Comparison of ENCODE assay signal across 26 cellular contexts in genomic region chr3:143090966-143091365, GRCh38.
"Had no signal": no experiment of that assay in that cellular context is flagged by ENCODE, and none has a peak within 500 bp of the region (broad histone marks: within the 10 kb centered on the region; RNA-seq: fewer than 3 reads in every experiment).

No MANE protein-coding gene starts in this region.

- H3K4me1 Mint-ChIP-seq: activated B cell treated with CpG ODN at 0.5 μM for 24 hours; activated naive CD4-positive, alpha-beta T cell treated with anti-CD3 and anti-CD28 coated beads, Interleukin-2, amount 10 ng/mL, durations not matched to agents 7 days and 5 days; activated naive CD8-positive, alpha-beta T cell treated with anti-CD3 and anti-CD28 coated beads, Interleukin-2, amount 10 ng/mL, durations not matched to agents 7 days and 5 days; naive B cell had no signal

- H3K27ac ChIP-seq: ascending aorta, coronary artery, dorsolateral prefrontal cortex, gastrocnemius medialis, hepatocyte, pancreas, prostate gland, suprapubic skin, tibial nerve had no signal

- H3K4me3 ChIP-seq: ascending aorta, coronary artery, dorsolateral prefrontal cortex, gastrocnemius medialis, hepatocyte, pancreas, prostate gland, suprapubic skin, tibial nerve had no signal

- H3K27me3 Mint-ChIP-seq: activated B cell treated with CpG ODN at 0.5 μM for 24 hours; activated CD4-positive, alpha-beta T cell treated with anti-CD3 and anti-CD28 coated beads for 36 hours; activated naive CD4-positive, alpha-beta T cell treated with anti-CD3 and anti-CD28 coated beads, Interleukin-2, amount 10 ng/mL, durations not matched to agents 7 days and 5 days; activated naive CD8-positive, alpha-beta T cell treated with anti-CD3 and anti-CD28 coated beads, Interleukin-2, amount 10 ng/mL, durations not matched to agents 7 days and 5 days; naive B cell had no signal

- H3K36me3 Mint-ChIP-seq: activated naive CD4-positive, alpha-beta T cell treated with anti-CD3 and anti-CD28 coated beads, Interleukin-2, amount 10 ng/mL, durations not matched to agents 7 days and 5 days; activated naive CD8-positive, alpha-beta T cell treated with anti-CD3 and anti-CD28 coated beads, Interleukin-2, amount 10 ng/mL, durations not matched to agents 7 days and 5 days; brain; naive B cell had no signal

- H3K4me1 ChIP-seq: ascending aorta, gastrocnemius medialis, pancreas, prostate gland, suprapubic skin, tibial nerve had no signal

- ATAC-seq: activated CD4-positive, alpha-beta T cell treated with anti-CD3 and anti-CD28 coated beads for 36 hours; effector memory CD8-positive, alpha-beta T cell; gastrocnemius medialis; pancreas had no signal

- H3K4me3 Mint-ChIP-seq: activated B cell treated with CpG ODN at 0.5 μM for 24 hours; activated CD4-positive, alpha-beta T cell treated with anti-CD3 and anti-CD28 coated beads for 36 hours; activated naive CD4-positive, alpha-beta T cell treated with anti-CD3 and anti-CD28 coated beads, Interleukin-2, amount 10 ng/mL, durations not matched to agents 7 days and 5 days; activated naive CD8-positive, alpha-beta T cell treated with anti-CD3 and anti-CD28 coated beads, Interleukin-2, amount 10 ng/mL, durations not matched to agents 7 days and 5 days; activated T-helper 1 cell treated with anti-CD3 and anti-CD28 coated beads, Interleukin-12 subunit alpha, Interleukin-12 subunit beta, Interleukin-2, Interleukin-4 antibody, amounts not matched to agents 30 ng/mL and 10 ng/mL and 1 ng/mL, durations not matched to agents 14 hours and 24 hours and 36 hours; effector memory CD8-positive, alpha-beta T cell; naive B cell had no signal

- H3K9me3 ChIP-seq: ascending aorta, gastrocnemius medialis, pancreas, prostate gland, suprapubic skin, tibial nerve had no signal

- DNase-seq: activated B cell treated with CpG ODN at 0.5 μM for 24 hours; activated CD4-positive, alpha-beta T cell treated with anti-CD3 and anti-CD28 coated beads for 36 hours; activated CD4-positive, alpha-beta T cell treated with anti-CD3 and anti-CD28 coated beads, Interleukin-2, amount 50 U/mL, for 4 hours; activated effector memory CD4-positive, alpha-beta T cell treated with anti-CD3 and anti-CD28 coated beads, Interleukin-2, amount 50 U/mL, for 16 hours; activated naive CD4-positive, alpha-beta T cell treated with anti-CD3 and anti-CD28 coated beads, Interleukin-2, amount 10 ng/mL, durations not matched to agents 7 days and 5 days; activated naive CD8-positive, alpha-beta T cell treated with anti-CD3 and anti-CD28 coated beads, Interleukin-2, amount 10 ng/mL, durations not matched to agents 7 days and 5 days; activated T-cell treated with anti-CD3 and anti-CD28 coated beads, Interleukin-2, amount 50 U/mL, for 1 hour; effector memory CD8-positive, alpha-beta T cell; erythroblast; gastrocnemius medialis; mammary epithelial cell; naive B cell; pancreas; stimulated activated CD4-positive, alpha-beta T cell treated with anti-CD3 and anti-CD28 coated beads, Interleukin-15, amount 100 ng/mL, for 24 hours; stimulated activated CD4-positive, alpha-beta T cell treated with anti-CD3 and anti-CD28 coated beads, Interleukin-2, amount 100 ng/mL, for 24 hours; stimulated activated naive CD4-positive, alpha-beta T cell; T-helper 2 cell had no signal

- H3K27ac Mint-ChIP-seq: activated B cell treated with CpG ODN at 0.5 μM for 24 hours; activated CD4-positive, alpha-beta T cell treated with anti-CD3 and anti-CD28 coated beads for 36 hours; activated naive CD4-positive, alpha-beta T cell treated with anti-CD3 and anti-CD28 coated beads, Interleukin-2, amount 10 ng/mL, durations not matched to agents 7 days and 5 days; activated naive CD8-positive, alpha-beta T cell treated with anti-CD3 and anti-CD28 coated beads, Interleukin-2, amount 10 ng/mL, durations not matched to agents 7 days and 5 days; activated T-helper 1 cell treated with anti-CD3 and anti-CD28 coated beads, Interleukin-12 subunit alpha, Interleukin-12 subunit beta, Interleukin-2, Interleukin-4 antibody, amounts not matched to agents 30 ng/mL and 10 ng/mL and 1 ng/mL, durations not matched to agents 14 hours and 24 hours and 36 hours had no signal

- H3K9me3 Mint-ChIP-seq: activated naive CD4-positive, alpha-beta T cell treated with anti-CD3 and anti-CD28 coated beads, Interleukin-2, amount 10 ng/mL, durations not matched to agents 7 days and 5 days; activated naive CD8-positive, alpha-beta T cell treated with anti-CD3 and anti-CD28 coated beads, Interleukin-2, amount 10 ng/mL, durations not matched to agents 7 days and 5 days; activated T-helper 1 cell treated with anti-CD3 and anti-CD28 coated beads, Interleukin-12 subunit alpha, Interleukin-12 subunit beta, Interleukin-2, Interleukin-4 antibody, amounts not matched to agents 30 ng/mL and 10 ng/mL and 1 ng/mL, durations not matched to agents 14 hours and 24 hours and 36 hours; effector memory CD8-positive, alpha-beta T cell had no signal

- H3K27me3 ChIP-seq: ascending aorta, dorsolateral prefrontal cortex, gastrocnemius medialis, hepatocyte, pancreas, suprapubic skin, tibial nerve had no signal

- H3K36me3 ChIP-seq: ascending aorta, gastrocnemius medialis, pancreas, prostate gland, suprapubic skin, tibial nerve had no signal
